In the genomic region with DNA sequence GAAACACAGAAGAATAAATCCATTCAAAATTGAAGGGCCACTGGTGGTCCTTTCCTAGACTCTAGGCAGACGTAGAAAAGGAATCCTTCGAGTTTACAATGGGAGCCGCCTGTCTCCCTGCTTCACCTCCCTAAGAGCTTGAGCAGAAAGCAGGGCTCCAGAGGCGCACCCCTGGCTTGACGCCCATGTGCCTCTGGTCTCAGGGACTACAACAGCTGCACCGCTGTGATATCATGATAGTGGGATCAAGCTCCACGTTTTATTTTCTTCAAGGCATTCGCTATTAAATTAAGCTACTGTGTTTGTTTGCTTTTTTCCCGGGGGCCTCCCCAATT, we compare ENCODE assay signal across 2 cellular contexts.
TF ChIP-seq lines count a peak whose summit lies in the region.

No MANE protein-coding gene starts in this region.

TF ChIP-seq in SK-N-SH, 30 proteins besides CTCF, POLR2A, EP300 and RAD21 (continued from another document):
- no peak for TF ChIP-seq MAX (IDR thresholded peaks at IDR 0.05; ENCODE audit: low read depth)
- no peak for TF ChIP-seq RFX5 (IDR thresholded peaks at IDR 0.05; ENCODE audit: low read length)
- no peak for TF ChIP-seq YY1 (IDR thresholded peaks at IDR 0.05; ENCODE audit: low read depth)
- TF ChIP-seq FOXM1 (IDR thresholded peaks at IDR 0.05; ENCODE audit: low read depth) = no peak
- no peak for TF ChIP-seq USF2 (IDR thresholded peaks at IDR 0.05; ENCODE audit: borderline replicate concordance, low read depth, low read length)
- no peak for TF ChIP-seq GATA2 (CRISPR knock-in tag; IDR thresholded peaks at IDR 0.05)
- TF ChIP-seq NFIC (IDR thresholded peaks at IDR 0.05; ENCODE audit: borderline replicate concordance) = no peak
- TF ChIP-seq FOSL2 (IDR thresholded peaks at IDR 0.05; ENCODE audit: borderline replicate concordance, low read depth) = no peak
- TF ChIP-seq CHD2 (IDR thresholded peaks at IDR 0.05; ENCODE audit: low read length, partially characterized antibody) = no peak
- TF ChIP-seq SMC3 (IDR thresholded peaks at IDR 0.05; ENCODE audit: low read depth, low read length) = no peak
- TF ChIP-seq, protein P1, sequence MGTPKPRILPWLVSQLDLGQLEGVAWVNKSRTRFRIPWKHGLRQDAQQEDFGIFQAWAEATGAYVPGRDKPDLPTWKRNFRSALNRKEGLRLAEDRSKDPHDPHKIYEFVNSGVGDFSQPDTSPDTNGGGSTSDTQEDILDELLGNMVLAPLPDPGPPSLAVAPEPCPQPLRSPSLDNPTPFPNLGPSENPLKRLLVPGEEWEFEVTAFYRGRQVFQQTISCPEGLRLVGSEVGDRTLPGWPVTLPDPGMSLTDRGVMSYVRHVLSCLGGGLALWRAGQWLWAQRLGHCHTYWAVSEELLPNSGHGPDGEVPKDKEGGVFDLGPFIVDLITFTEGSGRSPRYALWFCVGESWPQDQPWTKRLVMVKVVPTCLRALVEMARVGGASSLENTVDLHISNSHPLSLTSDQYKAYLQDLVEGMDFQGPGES (IDR thresholded peaks at IDR 0.05; ENCODE audit: low read depth, low read length) = no peak
- no peak for TF ChIP-seq TAF1 (IDR thresholded peaks at IDR 0.05; ENCODE audit: borderline replicate concordance, low read depth, low read length)
- no peak for TF ChIP-seq JUND (IDR thresholded peaks at IDR 0.05)
- TF ChIP-seq GABPA (IDR thresholded peaks at IDR 0.05; ENCODE audit: low read depth) = no peak
- TF ChIP-seq RXRA (IDR thresholded peaks at IDR 0.05; ENCODE audit: borderline replicate concordance, low read depth) = no peak
- no peak for TF ChIP-seq SIN3A (IDR thresholded peaks at IDR 0.05; ENCODE audit: borderline replicate concordance, low read depth, low read length)
- TF ChIP-seq, protein P2, sequence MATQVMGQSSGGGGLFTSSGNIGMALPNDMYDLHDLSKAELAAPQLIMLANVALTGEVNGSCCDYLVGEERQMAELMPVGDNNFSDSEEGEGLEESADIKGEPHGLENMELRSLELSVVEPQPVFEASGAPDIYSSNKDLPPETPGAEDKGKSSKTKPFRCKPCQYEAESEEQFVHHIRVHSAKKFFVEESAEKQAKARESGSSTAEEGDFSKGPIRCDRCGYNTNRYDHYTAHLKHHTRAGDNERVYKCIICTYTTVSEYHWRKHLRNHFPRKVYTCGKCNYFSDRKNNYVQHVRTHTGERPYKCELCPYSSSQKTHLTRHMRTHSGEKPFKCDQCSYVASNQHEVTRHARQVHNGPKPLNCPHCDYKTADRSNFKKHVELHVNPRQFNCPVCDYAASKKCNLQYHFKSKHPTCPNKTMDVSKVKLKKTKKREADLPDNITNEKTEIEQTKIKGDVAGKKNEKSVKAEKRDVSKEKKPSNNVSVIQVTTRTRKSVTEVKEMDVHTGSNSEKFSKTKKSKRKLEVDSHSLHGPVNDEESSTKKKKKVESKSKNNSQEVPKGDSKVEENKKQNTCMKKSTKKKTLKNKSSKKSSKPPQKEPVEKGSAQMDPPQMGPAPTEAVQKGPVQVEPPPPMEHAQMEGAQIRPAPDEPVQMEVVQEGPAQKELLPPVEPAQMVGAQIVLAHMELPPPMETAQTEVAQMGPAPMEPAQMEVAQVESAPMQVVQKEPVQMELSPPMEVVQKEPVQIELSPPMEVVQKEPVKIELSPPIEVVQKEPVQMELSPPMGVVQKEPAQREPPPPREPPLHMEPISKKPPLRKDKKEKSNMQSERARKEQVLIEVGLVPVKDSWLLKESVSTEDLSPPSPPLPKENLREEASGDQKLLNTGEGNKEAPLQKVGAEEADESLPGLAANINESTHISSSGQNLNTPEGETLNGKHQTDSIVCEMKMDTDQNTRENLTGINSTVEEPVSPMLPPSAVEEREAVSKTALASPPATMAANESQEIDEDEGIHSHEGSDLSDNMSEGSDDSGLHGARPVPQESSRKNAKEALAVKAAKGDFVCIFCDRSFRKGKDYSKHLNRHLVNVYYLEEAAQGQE (IDR thresholded peaks at IDR 0.05; ENCODE audit: low read depth, low read length) = no peak
- TF ChIP-seq, protein P3, sequence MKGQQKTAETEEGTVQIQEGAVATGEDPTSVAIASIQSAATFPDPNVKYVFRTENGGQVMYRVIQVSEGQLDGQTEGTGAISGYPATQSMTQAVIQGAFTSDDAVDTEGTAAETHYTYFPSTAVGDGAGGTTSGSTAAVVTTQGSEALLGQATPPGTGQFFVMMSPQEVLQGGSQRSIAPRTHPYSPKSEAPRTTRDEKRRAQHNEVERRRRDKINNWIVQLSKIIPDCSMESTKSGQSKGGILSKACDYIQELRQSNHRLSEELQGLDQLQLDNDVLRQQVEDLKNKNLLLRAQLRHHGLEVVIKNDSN (IDR thresholded peaks at IDR 0.05; ENCODE audit: borderline replicate concordance, low read depth) = no peak
- TF ChIP-seq ELF1 (IDR thresholded peaks at IDR 0.05) = no peak
TF ChIP-seq in SK-N-SH: peak in this region for 0.

TF ChIP-seq in SK-N-SH treated with all-trans-retinoic acid at 6 μM for 48 hours, 23 proteins besides CTCF, POLR2A, EP300 and RAD21 (continued from another document):
- TF ChIP-seq, protein P4, sequence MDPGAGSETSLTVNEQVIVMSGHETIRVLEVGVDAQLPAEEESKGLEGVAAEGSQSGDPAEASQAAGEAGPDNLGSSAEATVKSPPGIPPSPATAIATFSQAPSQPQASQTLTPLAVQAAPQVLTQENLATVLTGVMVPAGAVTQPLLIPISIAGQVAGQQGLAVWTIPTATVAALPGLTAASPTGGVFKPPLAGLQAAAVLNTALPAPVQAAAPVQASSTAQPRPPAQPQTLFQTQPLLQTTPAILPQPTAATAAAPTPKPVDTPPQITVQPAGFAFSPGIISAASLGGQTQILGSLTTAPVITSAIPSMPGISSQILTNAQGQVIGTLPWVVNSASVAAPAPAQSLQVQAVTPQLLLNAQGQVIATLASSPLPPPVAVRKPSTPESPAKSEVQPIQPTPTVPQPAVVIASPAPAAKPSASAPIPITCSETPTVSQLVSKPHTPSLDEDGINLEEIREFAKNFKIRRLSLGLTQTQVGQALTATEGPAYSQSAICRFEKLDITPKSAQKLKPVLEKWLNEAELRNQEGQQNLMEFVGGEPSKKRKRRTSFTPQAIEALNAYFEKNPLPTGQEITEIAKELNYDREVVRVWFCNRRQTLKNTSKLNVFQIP (CRISPR knock-in tag; IDR thresholded peaks at IDR 0.05; ENCODE audit: borderline replicate concordance, low read depth) = no peak
- no peak for TF ChIP-seq ZNF8 (CRISPR knock-in tag; IDR thresholded peaks at IDR 0.05)
- no peak for TF ChIP-seq OSR1 (CRISPR knock-in tag; IDR thresholded peaks at IDR 0.05)
- TF ChIP-seq ZNF565 (CRISPR knock-in tag; conservative IDR thresholded peaks at IDR 0.05; ENCODE audit: low read depth) = no peak
